In the genomic region with DNA sequence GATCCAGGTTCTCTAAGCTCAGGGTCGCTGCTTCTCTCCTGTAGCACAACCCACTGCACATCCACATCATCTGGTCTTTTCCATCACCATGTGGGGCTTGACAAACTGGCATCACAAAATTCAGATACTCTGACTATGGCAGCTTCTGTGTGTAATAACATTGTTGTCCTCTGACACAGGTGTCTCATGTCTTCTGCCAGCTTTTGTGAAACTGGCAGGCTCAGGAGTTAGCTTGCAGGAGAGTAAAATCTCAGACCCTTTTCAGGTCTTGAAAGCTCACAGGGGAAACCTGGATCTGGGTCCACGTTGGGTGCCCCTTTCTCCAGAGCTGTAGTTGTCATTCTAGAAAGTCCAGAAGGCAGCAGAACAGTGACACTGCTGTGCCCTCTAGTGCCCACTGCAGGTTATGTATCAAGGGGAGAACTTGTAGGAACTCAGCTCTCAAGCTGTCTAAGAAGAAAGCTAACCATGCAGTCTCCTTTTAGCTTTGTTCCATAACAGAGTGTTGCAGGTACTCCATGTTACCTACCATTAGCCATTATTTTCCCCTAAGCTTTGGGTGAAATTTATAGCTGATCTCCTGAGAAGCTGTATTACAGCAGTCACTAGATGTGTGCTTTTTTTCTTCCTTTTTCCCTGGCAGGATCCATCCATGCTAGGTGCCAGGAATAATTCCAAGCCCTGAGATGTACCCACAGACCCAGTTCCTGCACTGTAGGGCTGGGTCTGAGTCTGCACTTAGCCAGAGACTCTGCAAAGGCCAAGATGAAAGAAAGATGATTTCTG, we compare ENCODE assay signal across 8 cellular contexts.
DNase-seq lines count a peak whose midpoint lies in the region; ATAC-seq, FAIRE-seq and TF ChIP-seq lines count a peak whose summit lies in the region.

No MANE protein-coding gene starts in this region.

- no peaks in the 10 kb centered on the region for H3K9me2 ChIP-seq in Loucy (replicated peaks; ENCODE audit: low read depth, low read length)

- H3K79me1 ChIP-seq in H1 (ENCODE audit: low read depth, low read length) = no peaks in the 10 kb centered on the region

- H3K4me3 Mint-ChIP-seq in activated T-helper 17 cell treated with anti-CD3 and anti-CD28 coated beads, Interleukin-2, amount 50 U/mL, for 72 hours = no peak overlapping the region
- no peak overlapping the region for H3K4me3 Mint-ChIP-seq in osteocyte (ENCODE audit: unreplicated experiment)

- no peak overlapping the region for H2AK5ac ChIP-seq in H1 (ENCODE audit: low read depth, low read length)

- H4K8ac ChIP-seq in H1 (ENCODE audit: extremely low read depth, insufficient read depth, low read length) = no peak overlapping the region

- no peak overlapping the region for H2BK5ac ChIP-seq in H1 (ENCODE audit: low read depth, low read length)

- H2AFZ ChIP-seq in Loucy (ENCODE audit: low read length) (no peak overlapping the region), H1 (ENCODE audit: low read length) (no peak overlapping the region)

- CTCF ChIA-PET in H1 (lab: Charles Lee; ENCODE audit: partially characterized antibody) = interaction anchor here (0.9 to 1.3 kb wide), 2 partner anchors 13 to 55 kb away, joined by 3 to 5 read pairs; no protein-coding TSS in a partner anchor

- no peak overlapping the region for H2BK12ac ChIP-seq in H1 (ENCODE audit: low read depth, low read length)

- peak in 1 of 2 donors; percentile 72 for TF ChIP-seq CTCF in right atrium auricular region (IDR thresholded peaks at IDR 0.05)
- peak; percentile 75 for TF ChIP-seq CTCF in Loucy (conservative IDR thresholded peaks at IDR 0.05; ENCODE audit: low read length)
- TF ChIP-seq CTCF in H1 (IDR thresholded peaks at IDR 0.05; ENCODE audit: control extremely low read depth in 1 of 3, insufficient read depth in 1 of 3, low read depth in 1 of 3, low read length in 3 of 3) = peak in 1 of 3 experiments; percentile 22; a peak in 1 of 4 replicates
- no peak for TF ChIP-seq CTCF in osteocyte (IDR thresholded peaks at IDR 0.05)

- no peak overlapping the region for H3K9ac ChIP-seq in Loucy (ENCODE audit: low read depth, low read length, poor library complexity, severe bottlenecking)
- H3K9ac ChIP-seq in H1 (replicated peaks in 1 of 4; ENCODE audit: extremely low read depth in 1 of 4, low read depth in 3 of 4, low read length in 3 of 4) = no peak overlapping the region

- intact Hi-C loops in Right ventricle myocardium inferior (cut with DNase I) = loop anchor here (5.0 kb wide), 1 partner anchor 322 kb away; no protein-coding TSS in a partner anchor

- no peaks in the 10 kb centered on the region for H3K36me3 ChIP-seq in right atrium auricular region
- H3K36me3 ChIP-seq in Loucy (ENCODE audit: insufficient read depth, low read length) = no peaks in the 10 kb centered on the region
- H3K36me3 ChIP-seq in H1 (ENCODE audit: control insufficient read depth in 2 of 4, insufficient read depth in 4 of 4, low read length in 3 of 4) = no peaks in the 10 kb centered on the region

- H3K56ac ChIP-seq in H1 (replicated peaks; ENCODE audit: insufficient read length, low read depth, low read length) = no peak overlapping the region

- H4K20me1 ChIP-seq in Loucy (ENCODE audit: insufficient read depth, low read length, poor library complexity, severe bottlenecking) (no peaks in the 10 kb centered on the region), H1 (replicated peaks in 1 of 2; ENCODE audit: control insufficient read depth in 1 of 2, insufficient read depth in 2 of 2, low read length in 2 of 2) (no peaks in the 10 kb centered on the region)

- no peaks in the 10 kb centered on the region for H3K9me3 ChIP-seq in right atrium auricular region
- H3K9me3 ChIP-seq in Loucy (ENCODE audit: insufficient read depth, low read depth, low read length) = no peaks in the 10 kb centered on the region
- H3K9me3 ChIP-seq in H1 (ENCODE audit: insufficient read depth in 2 of 2, low read depth in 1 of 2, low read length in 1 of 2) = peaks cover 69 to 81% of the 10 kb centered on the region in 2 experiments

- no peak overlapping the region for H2BK120ac ChIP-seq in H1 (replicated peaks; ENCODE audit: low read depth, low read length)

- H3K14ac ChIP-seq in H1 (ENCODE audit: insufficient read length) = no peak overlapping the region

- H2BK20ac ChIP-seq in H1 (ENCODE audit: low read length) = no peak overlapping the region

- no peak overlapping the region for H3K27ac Mint-ChIP-seq in activated T-helper 17 cell treated with anti-CD3 and anti-CD28 coated beads, Interleukin-2, amount 50 U/mL, for 72 hours
- H3K27ac Mint-ChIP-seq in osteocyte (ENCODE audit: unreplicated experiment) = no peak overlapping the region

- POLR2A ChIA-PET in H1 (lab: Charles Lee; ENCODE audit: partially characterized antibody) = no interaction called here

- H3K4me1 ChIP-seq in right atrium auricular region (no peaks in the 10 kb centered on the region), Loucy (ENCODE audit: insufficient read depth, low read length, poor library complexity, severe bottlenecking) (no peaks in the 10 kb centered on the region), H1 (replicated peaks in 1 of 4; ENCODE audit: control insufficient read depth in 3 of 4, insufficient read depth in 4 of 4, low read length in 3 of 4) (no peaks in the 10 kb centered on the region)

- peak; percentile 30 to 35; a peak in 3 of 4 replicates for TF ChIP-seq RAD21 in H1 (IDR thresholded peaks at IDR 0.05 in 1 of 2, conservative IDR thresholded peaks at IDR 0.05 in 1 of 2; ENCODE audit: low read depth in 2 of 2, low read length in 2 of 2)

- H3K4me1 Mint-ChIP-seq in activated T-helper 17 cell treated with anti-CD3 and anti-CD28 coated beads, Interleukin-2, amount 50 U/mL, for 72 hours = no peaks in the 10 kb centered on the region
- H3K4me1 Mint-ChIP-seq in osteocyte (ENCODE audit: unreplicated experiment) = no peaks in the 10 kb centered on the region

- H3K9me3 Mint-ChIP-seq in activated T-helper 17 cell treated with anti-CD3 and anti-CD28 coated beads, Interleukin-2, amount 50 U/mL, for 72 hours = peaks cover 14% of the 10 kb centered on the region
- peaks cover 50% of the 10 kb centered on the region for H3K9me3 Mint-ChIP-seq in osteocyte (ENCODE audit: unreplicated experiment)

- no peaks in the 10 kb centered on the region for H3F3A ChIP-seq in Loucy (ENCODE audit: low read depth)

- H2BK15ac ChIP-seq in H1 (ENCODE audit: low read length) = no peak overlapping the region

- TF ChIP-seq POLR2A in H1 (IDR thresholded peaks at IDR 0.05; ENCODE audit: control extremely low read depth in 1 of 2, low read depth in 2 of 2, low read length in 2 of 2) = no peak

- H3K79me2 ChIP-seq in Loucy (ENCODE audit: insufficient read depth, low read length) (no peaks in the 10 kb centered on the region), H1 (ENCODE audit: control insufficient read depth in 1 of 2, insufficient read depth in 2 of 2, low read length in 2 of 2) (no peaks in the 10 kb centered on the region)

- H3K4me2 ChIP-seq in Loucy (ENCODE audit: low read depth, low read length, poor library complexity, severe bottlenecking) (no peak overlapping the region), H1 (ENCODE audit: insufficient read depth in 1 of 2, low read depth in 2 of 2, low read length in 2 of 2) (no peak overlapping the region)

- peak; percentile 76 for ATAC-seq in Right ventricle myocardium inferior
- ATAC-seq in activated T-helper 17 cell treated with anti-CD3 and anti-CD28 coated beads, Interleukin-2, amount 50 U/mL, for 72 hours (replicated peaks) = no peak
- no peak for ATAC-seq in GM18502 (IDR thresholded peaks at IDR 0.05; ENCODE audit: poor library complexity, unreplicated experiment)

- no peak overlapping the region for H4K5ac ChIP-seq in H1 (ENCODE audit: insufficient read length, low read depth, low read length)

- no peak overlapping the region for H4K91ac ChIP-seq in H1 (replicated peaks; ENCODE audit: insufficient read length, low read length)

- H3K27ac ChIP-seq in right atrium auricular region (no peak overlapping the region), H1 (ENCODE audit: low read depth, low read length) (no peak overlapping the region)

- no peak overlapping the region for H3K4ac ChIP-seq in H1 (replicated peaks; ENCODE audit: insufficient read length, low read depth, low read length)

- no peak overlapping the region for H3K23ac ChIP-seq in H1 (ENCODE audit: insufficient read length)

- H3K4me3 ChIP-seq in right atrium auricular region (no peak overlapping the region), Loucy (ENCODE audit: low read length, poor library complexity, severe bottlenecking) (no peak overlapping the region), H1 (ENCODE audit: extremely low read depth in 1 of 4, insufficient read depth in 2 of 4, low read depth in 3 of 4, low read length in 4 of 4) (no peak overlapping the region)

- H3K36me3 Mint-ChIP-seq in activated T-helper 17 cell treated with anti-CD3 and anti-CD28 coated beads, Interleukin-2, amount 50 U/mL, for 72 hours (ENCODE audit: low read depth) = no peaks in the 10 kb centered on the region
- peaks cover 2% of the 10 kb centered on the region for H3K36me3 Mint-ChIP-seq in osteocyte (ENCODE audit: unreplicated experiment)

- H3K27me3 ChIP-seq in right atrium auricular region = no peaks in the 10 kb centered on the region
- no peaks in the 10 kb centered on the region for H3K27me3 ChIP-seq in Loucy (ENCODE audit: insufficient read depth, low read length, poor library complexity, severe bottlenecking)
- no peaks in the 10 kb centered on the region for H3K27me3 ChIP-seq in H1 (replicated peaks in 1 of 4; ENCODE audit: control insufficient read depth in 3 of 4, extremely low read depth in 1 of 4, insufficient read depth in 3 of 4, low read length in 3 of 4)

- no peak for TF ChIP-seq EP300 in H1 (IDR thresholded peaks at IDR 0.05; ENCODE audit: borderline replicate concordance in 1 of 2, low read depth in 2 of 2, low read length in 2 of 2)

- no peaks in the 10 kb centered on the region for H3K23me2 ChIP-seq in H1 (ENCODE audit: low read depth, low read length)

- H3K27me3 Mint-ChIP-seq in activated T-helper 17 cell treated with anti-CD3 and anti-CD28 coated beads, Interleukin-2, amount 50 U/mL, for 72 hours = no peaks in the 10 kb centered on the region
- no peaks in the 10 kb centered on the region for H3K27me3 Mint-ChIP-seq in osteocyte (ENCODE audit: unreplicated experiment)

- no peak overlapping the region for H3K18ac ChIP-seq in H1 (ENCODE audit: extremely low read depth, low read length)

- DNase-seq in Right ventricle myocardium inferior (ENCODE audit: missing footprints) = no peak
- DNase-seq in right atrium auricular region (ENCODE audit: low spot score) = no peak
- peak in 1 of 2 experiments; percentile 47 for DNase-seq in H1 (ENCODE audit: low read depth in 1 of 2, low spot score in 2 of 2)
- peak; percentile 44 for DNase-seq in superior temporal gyrus (ENCODE audit: extremely low spot score)
- no peak for DNase-seq in osteocyte (ENCODE audit: extremely low spot score, unreplicated experiment)

- no peak for FAIRE-seq in H1 (lab: Jason Lieb, UNC)

- 37% methylated on average over 2 of the region's 2 CpGs; no CpG with 5 or more reads in 1 of the 2 experiments for WGBS in H1 (ENCODE audit: extremely low coverage in 1 of 2, insufficient coverage in 1 of 2, insufficient read length in 1 of 2, insufficient replicate concordance in 2 of 2, low coverage in 1 of 2, low lambda C conversion rate in 2 of 2, missing lambda C conversion rate in 1 of 2), 2 experiments

TF ChIP-seq in H1, 55 proteins besides CTCF, POLR2A, EP300 and RAD21 (continues in another document):
- TF ChIP-seq MAFK (IDR thresholded peaks at IDR 0.05; ENCODE audit: low read depth, low read length) (no peak), TEAD4 (IDR thresholded peaks at IDR 0.05; ENCODE audit: low read depth, low read length) (no peak)
